In the genomic region with DNA sequence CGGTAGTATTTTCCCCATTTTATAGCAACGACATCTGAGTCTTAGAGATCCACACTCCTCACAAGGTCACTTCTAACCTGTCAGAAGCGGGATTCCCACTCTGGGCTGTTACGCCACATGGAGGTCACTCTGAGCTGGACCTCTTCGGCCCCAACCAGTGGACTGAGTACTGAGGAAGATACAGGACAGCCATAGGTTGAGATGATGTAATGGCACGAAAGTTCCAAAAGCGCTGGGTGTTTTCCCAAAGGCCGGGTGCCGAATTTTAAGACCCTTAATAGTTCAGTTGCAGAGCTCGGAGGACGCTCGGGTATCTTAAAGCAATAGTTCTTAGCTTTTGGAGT, we compare ENCODE assay signal across 7 cellular contexts. TPM values are rescaled to one million over a fixed set of nuclear protein-coding genes. Genes with fewer than 3 reads are reported as not detected.
DNase-seq lines count a peak whose midpoint lies in the region; ATAC-seq and TF ChIP-seq lines count a peak whose summit lies in the region.

No MANE protein-coding gene starts in this region.

- H3K9ac ChIP-seq in mammary epithelial cell (ENCODE audit: insufficient read depth, low read length), result peak overlapping the region; percentile 96

- H3K36me3 ChIP-seq in MG63 (peaks cover 37% of the 10 kb centered on the region), mammary epithelial cell (ENCODE audit: insufficient read depth, low read length) (peaks cover 21% of the 10 kb centered on the region), thoracic aorta (peaks cover 24% of the 10 kb centered on the region)

- no peaks in the 10 kb centered on the region for H4K20me1 ChIP-seq in mammary epithelial cell (ENCODE audit: insufficient read depth, low read length)

- peaks cover 38% of the 10 kb centered on the region for H3K79me2 ChIP-seq in mammary epithelial cell (ENCODE audit: insufficient read depth, low read length)

- dilution Hi-C loops in mammary epithelial cell (cut with HindIII; ENCODE audit: low sequenced_read_pairs), result no loop called here

- H3K27ac ChIP-seq in mammary epithelial cell (ENCODE audit: insufficient read depth, low read depth, low read length) (peak overlapping the region; percentile 95), thoracic aorta (peak overlapping the region; percentile 87 to 92)

- H3K4me2 ChIP-seq in mammary epithelial cell (ENCODE audit: insufficient read depth, low read depth, low read length), result peak overlapping the region; percentile 90

- TF ChIP-seq CTCF in mammary epithelial cell (conservative IDR thresholded peaks at IDR 0.05 in 1 of 2, IDR thresholded peaks at IDR 0.05 in 1 of 2; ENCODE audit: extremely low read depth in 1 of 2, insufficient read depth in 1 of 2, low read depth in 1 of 2, low read length in 2 of 2), result no peak
- no peak for TF ChIP-seq CTCF in thoracic aorta (IDR thresholded peaks at IDR 0.05)
- TF ChIP-seq CTCF in GM13977 (IDR thresholded peaks at IDR 0.05; ENCODE audit: extremely low read depth, insufficient read depth, missing control alignments), result no peak

- H3K9me3 ChIP-seq in MG63 (no peaks in the 10 kb centered on the region), mammary epithelial cell (replicated peaks; ENCODE audit: insufficient read depth, low read length) (no peaks in the 10 kb centered on the region), thoracic aorta (no peaks in the 10 kb centered on the region)

- H2AFZ ChIP-seq in mammary epithelial cell (ENCODE audit: low read depth, low read length), result peak overlapping the region; percentile 87

- peaks cover 14% of the 10 kb centered on the region for H3K4me1 ChIP-seq in mammary epithelial cell (ENCODE audit: insufficient read depth, low read length)
- peaks cover 14 to 17% of the 10 kb centered on the region in 2 donors for H3K4me1 ChIP-seq in thoracic aorta (ENCODE audit: control insufficient read depth in 1 of 2, low read depth in 2 of 2)

- WGBS in mammary epithelial cell (ENCODE audit: low coverage, missing lambda C conversion rate), result 24% methylated on average over 12 of the region's 12 CpGs

- in situ Hi-C loops in mammary epithelial cell (cut with MboI; ENCODE audit: low sequenced_read_pairs in 2 of 2) (no loop called here), GM13977 (cut with MboI; ENCODE audit: low pct_unique_long_range_greater_than_20kb, low sequenced_read_pairs, unreplicated experiment) (loop anchor here (10.0 kb wide), 1 partner anchor 75 kb away; no protein-coding TSS in a partner anchor)

- DNase-seq in MG63 (peak; percentile 13), mammary epithelial cell (no peak), left lobe of liver (ENCODE audit: low spot score) (no peak), thoracic aorta (ENCODE audit: low spot score) (no peak), GM13977 (ENCODE audit: low spot score) (no peak), NCI-H1092 treated with DMSO at 0.1 percent for 48 hours (lab: John Stamatoyannopoulos, UW) (no peak)

- peak; percentile 4 for ATAC-seq in GM18873 (IDR thresholded peaks at IDR 0.05; ENCODE audit: low FRiP score, unreplicated experiment)
- ATAC-seq in left lobe of liver, result peak; percentile 50
- ATAC-seq in thoracic aorta (ENCODE audit: insufficient number of reproducible peaks, low FRiP score, low read depth), result no peak

- no peaks in the 10 kb centered on the region for H3K27me3 ChIP-seq in MG63
- H3K27me3 ChIP-seq in mammary epithelial cell (ENCODE audit: insufficient read depth, low read length), result no peaks in the 10 kb centered on the region
- H3K27me3 ChIP-seq in thoracic aorta (replicated peaks; ENCODE audit: insufficient read depth), result no peaks in the 10 kb centered on the region

- TSS peak; percentile 83 for BruUV-seq in mammary epithelial cell (replicated peaks; lab: Mats Ljungman, UMichigan)

- CTCF ChIA-PET in mammary epithelial cell (lab: Charles Lee; ENCODE audit: low non-redundant PET), result no interaction called here

- H3K4me3 ChIP-seq in MG63 (peak overlapping the region; percentile 94), mammary epithelial cell (replicated peaks in 1 of 3; ENCODE audit: insufficient read depth in 1 of 3, low read depth in 2 of 3, low read length in 3 of 3) (peak overlapping the region; percentile 79 to 97 (median 96)), thoracic aorta (peak overlapping the region; percentile 89)

- intact Hi-C loops in mammary epithelial cell (cut with micrococcal nuclease), result no loop called here

RNA-seq across cellular contexts. Expression of a gene that starts 0.7 kb away (rescaled TPM):
- total RNA-seq in MG63 (2014; rRNA removed; shearing (Covaris generic); ENCODE audit: low replicate concordance), result 168 and 181 TPM in 2 replicates
- total RNA-seq in mammary epithelial cell (100 to 1,000 TPM; 165 to 199 TPM), left lobe of liver (162 TPM), thoracic aorta (100 to 1,000 TPM; 114 to 116 TPM)
- polyA plus RNA-seq in mammary epithelial cell, result 147 TPM
- 102 TPM for polyA minus RNA-seq in mammary epithelial cell

RNA-seq across cellular contexts. Expression of a gene that starts 33.6 kb away (rescaled TPM):
- not detected in 2 replicates for total RNA-seq in MG63 (2014; rRNA removed; shearing (Covaris generic); ENCODE audit: low replicate concordance)
- total RNA-seq in mammary epithelial cell (under 1 TPM in 1 of 2 donors, not detected in 1; 0.33 TPM), left lobe of liver (0.20 TPM), thoracic aorta (not detected)
- not detected for polyA plus RNA-seq in mammary epithelial cell
- polyA minus RNA-seq in mammary epithelial cell, result not detected

RNA-seq across cellular contexts. Expression of a gene that starts 54.3 kb away (rescaled TPM):
- not detected in 2 replicates for total RNA-seq in MG63 (2014; rRNA removed; shearing (Covaris generic); ENCODE audit: low replicate concordance)
- total RNA-seq in mammary epithelial cell (10 to 100 TPM in 1 of 2 donors, 1 to 10 TPM in 1; 8.8 to 27.4 TPM), left lobe of liver (0.13 TPM), thoracic aorta (under 1 TPM in 1 of 2 donors, not detected in 1; 0.14 TPM)
- 8.8 TPM for polyA plus RNA-seq in mammary epithelial cell
- 9.9 TPM for polyA minus RNA-seq in mammary epithelial cell
